ENCODE assay signal across 27 cellular contexts in the genomic region with DNA sequence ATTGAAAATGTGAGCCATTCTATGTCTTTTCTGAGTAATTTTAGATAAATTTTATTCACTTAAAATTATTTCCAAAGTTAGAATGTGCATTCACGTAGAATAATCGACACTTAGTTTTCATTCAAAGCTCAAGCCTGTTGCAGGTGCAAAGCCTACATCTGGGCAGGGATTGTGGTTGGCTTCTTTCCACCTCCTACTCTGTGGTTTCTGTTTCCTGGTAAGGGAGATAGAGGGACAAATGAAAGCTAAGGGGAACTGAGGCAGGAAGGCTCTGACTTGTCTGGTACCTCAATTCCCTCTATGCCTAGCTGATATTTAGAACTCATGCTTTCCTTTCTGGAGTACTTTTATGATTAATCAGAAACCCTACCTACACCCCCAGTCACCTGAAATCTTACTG.
"Had no signal": no experiment of that assay in that cellular context is flagged by ENCODE, and none has a peak within 500 bp of the region (broad histone marks: within the 10 kb centered on the region; RNA-seq: fewer than 3 reads in every experiment).

No MANE protein-coding gene starts in this region.

- H3K27ac Mint-ChIP-seq: naive thymus-derived CD8-positive, alpha-beta T cell; nephron; stimulated activated effector memory CD8-positive, alpha-beta T cell treated with anti-CD3 and anti-CD28 coated beads, Interleukin-12 subunit alpha, Interleukin-12 subunit beta, amount 100 ng/mL, for 72 hours; stimulated activated naive CD8-positive, alpha-beta T cell treated with anti-CD3 and anti-CD28 coated beads, Interleukin-15, Interleukin-2, amounts not matched to agents 100 ng/mL and 50 ng/mL, for 24 hours had no signal

- ATAC-seq: lower lobe of right lung; naive thymus-derived CD8-positive, alpha-beta T cell; pancreas; right cardiac atrium; sciatic nerve; stimulated activated effector memory CD8-positive, alpha-beta T cell treated with anti-CD3 and anti-CD28 coated beads, Interleukin-12 subunit alpha, Interleukin-12 subunit beta, amount 100 ng/mL, for 72 hours; upper lobe of right lung had no signal

- H3K4me2 ChIP-seq: hepatocyte had no signal

- H3K4me3 Mint-ChIP-seq: naive thymus-derived CD8-positive, alpha-beta T cell; nephron; neural crest cell; stimulated activated effector memory CD8-positive, alpha-beta T cell treated with anti-CD3 and anti-CD28 coated beads, Interleukin-12 subunit alpha, Interleukin-12 subunit beta, amount 100 ng/mL, for 72 hours; stimulated activated naive CD8-positive, alpha-beta T cell treated with anti-CD3 and anti-CD28 coated beads, Interleukin-15, Interleukin-2, amounts not matched to agents 100 ng/mL and 50 ng/mL, for 24 hours had no signal

- H3K27me3 Mint-ChIP-seq: stimulated activated naive CD8-positive, alpha-beta T cell treated with anti-CD3 and anti-CD28 coated beads, Interleukin-15, Interleukin-2, amounts not matched to agents 100 ng/mL and 50 ng/mL, for 24 hours had no signal

- H3K4me1 Mint-ChIP-seq: naive thymus-derived CD8-positive, alpha-beta T cell; nephron; stimulated activated effector memory CD8-positive, alpha-beta T cell treated with anti-CD3 and anti-CD28 coated beads, Interleukin-12 subunit alpha, Interleukin-12 subunit beta, amount 100 ng/mL, for 72 hours had no signal

- H3K9me3 Mint-ChIP-seq: naive thymus-derived CD8-positive, alpha-beta T cell; nephron; neural crest cell; stimulated activated effector memory CD8-positive, alpha-beta T cell treated with anti-CD3 and anti-CD28 coated beads, Interleukin-12 subunit alpha, Interleukin-12 subunit beta, amount 100 ng/mL, for 72 hours; stimulated activated naive CD8-positive, alpha-beta T cell treated with anti-CD3 and anti-CD28 coated beads, Interleukin-15, Interleukin-2, amounts not matched to agents 100 ng/mL and 50 ng/mL, for 24 hours had no signal

- FAIRE-seq: pancreas, small intestine, urothelium cell line had no signal

- H3K27me3 ChIP-seq: hepatocyte, pancreas, spleen, suprapubic skin, tibial artery, upper lobe of right lung had no signal

- H3K79me2 ChIP-seq: hepatocyte had no signal

- H3K36me3 ChIP-seq: lower lobe of right lung, pancreas, prostate gland, spleen, suprapubic skin, thoracic aorta, tibial artery, upper lobe of right lung had no signal

- H3K27ac ChIP-seq: hepatocyte, lower lobe of right lung, pancreas, prostate gland, spleen, suprapubic skin, thoracic aorta, tibial artery, upper lobe of right lung had no signal

- H3K9me3 ChIP-seq: lower lobe of right lung, pancreas, prostate gland, spleen, suprapubic skin, thoracic aorta, tibial artery, upper lobe of right lung had no signal

- H3K4me1 ChIP-seq: lower lobe of right lung, pancreas, prostate gland, spleen, suprapubic skin, tibial artery, upper lobe of right lung had no signal

- H3K4me3 ChIP-seq: hepatocyte, lower lobe of right lung, pancreas, prostate gland, spleen, suprapubic skin, thoracic aorta, tibial artery, upper lobe of right lung had no signal

- H3K36me3 Mint-ChIP-seq: naive thymus-derived CD8-positive, alpha-beta T cell; stimulated activated effector memory CD8-positive, alpha-beta T cell treated with anti-CD3 and anti-CD28 coated beads, Interleukin-12 subunit alpha, Interleukin-12 subunit beta, amount 100 ng/mL, for 72 hours had no signal

- DNase-seq: islet precursor cell; lower lobe of right lung; mammary epithelial cell; mesenchymal stem cell; naive thymus-derived CD8-positive, alpha-beta T cell; nucleus accumbens; pancreas; posterior cingulate gyrus; retina; right cardiac atrium; small intestine; spleen; stimulated activated CD4-positive, alpha-beta T cell treated with anti-CD3 and anti-CD28 coated beads, Interleukin-4, amount 100 ng/mL, for 24 hours; stimulated activated naive CD4-positive, alpha-beta T cell; tibial artery; trophoblast cell; upper lobe of right lung had no signal

- H2AFZ ChIP-seq: hepatocyte had no signal
